In genomic region chr17:38702166-38702899, GRCh38 we compare ENCODE assay signal across 1 cellular context.
TF ChIP-seq lines count a peak whose summit lies in the region.

No MANE protein-coding gene starts in this region.

TF ChIP-seq in HepG2, 621 proteins besides CTCF, POLR2A, EP300 and RAD21 (continued from another document and continues in another):
- TF ChIP-seq ZSCAN5A (CRISPR knock-in tag; IDR thresholded peaks at IDR 0.05; ENCODE audit: borderline replicate concordance) (no peak), ZMYM2 (CRISPR knock-in tag; IDR thresholded peaks at IDR 0.05) (peak; percentile 82; the same call in 1 of the 2 replicates), TCF7L2 (IDR thresholded peaks at IDR 0.05; ENCODE audit: low read depth, low read length) (no peak), KLF12 (CRISPR knock-in tag; IDR thresholded peaks at IDR 0.05; ENCODE audit: borderline replicate concordance) (peak; percentile 60; the same call in 1 of the 2 replicates), ZNF562 (CRISPR knock-in tag; IDR thresholded peaks at IDR 0.05; ENCODE audit: borderline replicate concordance) (peak; percentile 79; the same call in 1 of the 2 replicates), CENPT (CRISPR knock-in tag; IDR thresholded peaks at IDR 0.05; ENCODE audit: low read depth) (0 out of 2 replicates have a peak, but pooled peaks have one; percentile 69), RBAK (CRISPR knock-in tag; IDR thresholded peaks at IDR 0.05) (no peak), ATM (IDR thresholded peaks at IDR 0.05; ENCODE audit: borderline replicate concordance) (no peak), ZNF841 (CRISPR knock-in tag; IDR thresholded peaks at IDR 0.05; ENCODE audit: borderline replicate concordance) (peak; percentile 74), DMAP1 (CRISPR knock-in tag; IDR thresholded peaks at IDR 0.05) (peak; percentile 76; the same call in 1 of the 2 replicates), NFKBIZ (CRISPR knock-in tag; IDR thresholded peaks at IDR 0.05) (peak; percentile 52; the same call in 1 of the 2 replicates), ZNF816 (CRISPR knock-in tag; IDR thresholded peaks at IDR 0.05; ENCODE audit: borderline replicate concordance) (no peak), ZNF564 (CRISPR knock-in tag; IDR thresholded peaks at IDR 0.05) (peak; percentile 50; the same call in 1 of the 2 replicates), ZNF747 (CRISPR knock-in tag; IDR thresholded peaks at IDR 0.05; ENCODE audit: borderline replicate concordance) (0 out of 2 replicates have a peak, but pooled peaks have one; percentile 55), BCL6 (CRISPR knock-in tag; IDR thresholded peaks at IDR 0.05) (peak; percentile 69; the same call in 1 of the 2 replicates), PPARG (CRISPR knock-in tag; conservative IDR thresholded peaks at IDR 0.05) (peak; percentile 59), KLF15 (CRISPR knock-in tag; IDR thresholded peaks at IDR 0.05; ENCODE audit: borderline replicate concordance) (no peak; the same call in 1 of the 2 replicates), ZNF382 (CRISPR knock-in tag; IDR thresholded peaks at IDR 0.05; ENCODE audit: borderline replicate concordance) (no peak), GZF1 (CRISPR knock-in tag; IDR thresholded peaks at IDR 0.05) (peak; percentile 79), KDM4B (CRISPR knock-in tag; IDR thresholded peaks at IDR 0.05) (0 out of 2 replicates have a peak, but pooled peaks have one; percentile 55), TFDP1 (CRISPR knock-in tag; IDR thresholded peaks at IDR 0.05; ENCODE audit: borderline replicate concordance) (peak; percentile 98), THYN1 (CRISPR knock-in tag; IDR thresholded peaks at IDR 0.05; ENCODE audit: borderline replicate concordance, low read depth) (peak; percentile 11; the same call in 1 of the 2 replicates), REXO4 (CRISPR knock-in tag; IDR thresholded peaks at IDR 0.05; ENCODE audit: borderline replicate concordance) (0 out of 2 replicates have a peak, but pooled peaks have one; percentile 21), ZNF772 (CRISPR knock-in tag; IDR thresholded peaks at IDR 0.05) (peak; percentile 87), ZNF780A (CRISPR knock-in tag; IDR thresholded peaks at IDR 0.05) (peak; percentile 81; the same call in 1 of the 2 replicates), ZIK1 (CRISPR knock-in tag; IDR thresholded peaks at IDR 0.05; ENCODE audit: borderline replicate concordance, low read depth) (peak; percentile 95), ZNF737 (CRISPR knock-in tag; IDR thresholded peaks at IDR 0.05; ENCODE audit: borderline replicate concordance) (no peak), SIX4 (CRISPR knock-in tag; IDR thresholded peaks at IDR 0.05) (no peak)
- TF ChIP-seq, protein P1, sequence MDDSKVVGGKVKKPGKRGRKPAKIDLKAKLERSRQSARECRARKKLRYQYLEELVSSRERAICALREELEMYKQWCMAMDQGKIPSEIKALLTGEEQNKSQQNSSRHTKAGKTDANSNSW (CRISPR knock-in tag; IDR thresholded peaks at IDR 0.05; ENCODE audit: borderline replicate concordance) = 0 out of 2 replicates have a peak, but pooled peaks have one; percentile 61
- TF ChIP-seq, protein P2, sequence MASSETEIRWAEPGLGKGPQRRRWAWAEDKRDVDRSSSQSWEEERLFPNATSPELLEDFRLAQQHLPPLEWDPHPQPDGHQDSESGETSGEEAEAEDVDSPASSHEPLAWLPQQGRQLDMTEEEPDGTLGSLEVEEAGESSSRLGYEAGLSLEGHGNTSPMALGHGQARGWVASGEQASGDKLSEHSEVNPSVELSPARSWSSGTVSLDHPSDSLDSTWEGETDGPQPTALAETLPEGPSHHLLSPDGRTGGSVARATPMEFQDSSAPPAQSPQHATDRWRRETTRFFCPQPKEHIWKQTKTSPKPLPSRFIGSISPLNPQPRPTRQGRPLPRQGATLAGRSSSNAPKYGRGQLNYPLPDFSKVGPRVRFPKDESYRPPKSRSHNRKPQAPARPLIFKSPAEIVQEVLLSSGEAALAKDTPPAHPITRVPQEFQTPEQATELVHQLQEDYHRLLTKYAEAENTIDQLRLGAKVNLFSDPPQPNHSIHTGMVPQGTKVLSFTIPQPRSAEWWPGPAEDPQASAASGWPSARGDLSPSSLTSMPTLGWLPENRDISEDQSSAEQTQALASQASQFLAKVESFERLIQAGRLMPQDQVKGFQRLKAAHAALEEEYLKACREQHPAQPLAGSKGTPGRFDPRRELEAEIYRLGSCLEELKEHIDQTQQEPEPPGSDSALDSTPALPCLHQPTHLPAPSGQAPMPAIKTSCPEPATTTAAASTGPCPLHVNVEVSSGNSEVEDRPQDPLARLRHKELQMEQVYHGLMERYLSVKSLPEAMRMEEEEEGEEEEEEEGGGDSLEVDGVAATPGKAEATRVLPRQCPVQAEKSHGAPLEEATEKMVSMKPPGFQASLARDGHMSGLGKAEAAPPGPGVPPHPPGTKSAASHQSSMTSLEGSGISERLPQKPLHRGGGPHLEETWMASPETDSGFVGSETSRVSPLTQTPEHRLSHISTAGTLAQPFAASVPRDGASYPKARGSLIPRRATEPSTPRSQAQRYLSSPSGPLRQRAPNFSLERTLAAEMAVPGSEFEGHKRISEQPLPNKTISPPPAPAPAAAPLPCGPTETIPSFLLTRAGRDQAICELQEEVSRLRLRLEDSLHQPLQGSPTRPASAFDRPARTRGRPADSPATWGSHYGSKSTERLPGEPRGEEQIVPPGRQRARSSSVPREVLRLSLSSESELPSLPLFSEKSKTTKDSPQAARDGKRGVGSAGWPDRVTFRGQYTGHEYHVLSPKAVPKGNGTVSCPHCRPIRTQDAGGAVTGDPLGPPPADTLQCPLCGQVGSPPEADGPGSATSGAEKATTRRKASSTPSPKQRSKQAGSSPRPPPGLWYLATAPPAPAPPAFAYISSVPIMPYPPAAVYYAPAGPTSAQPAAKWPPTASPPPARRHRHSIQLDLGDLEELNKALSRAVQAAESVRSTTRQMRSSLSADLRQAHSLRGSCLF (CRISPR knock-in tag; IDR thresholded peaks at IDR 0.05; ENCODE audit: borderline replicate concordance) = no peak
- TF ChIP-seq, protein P3, sequence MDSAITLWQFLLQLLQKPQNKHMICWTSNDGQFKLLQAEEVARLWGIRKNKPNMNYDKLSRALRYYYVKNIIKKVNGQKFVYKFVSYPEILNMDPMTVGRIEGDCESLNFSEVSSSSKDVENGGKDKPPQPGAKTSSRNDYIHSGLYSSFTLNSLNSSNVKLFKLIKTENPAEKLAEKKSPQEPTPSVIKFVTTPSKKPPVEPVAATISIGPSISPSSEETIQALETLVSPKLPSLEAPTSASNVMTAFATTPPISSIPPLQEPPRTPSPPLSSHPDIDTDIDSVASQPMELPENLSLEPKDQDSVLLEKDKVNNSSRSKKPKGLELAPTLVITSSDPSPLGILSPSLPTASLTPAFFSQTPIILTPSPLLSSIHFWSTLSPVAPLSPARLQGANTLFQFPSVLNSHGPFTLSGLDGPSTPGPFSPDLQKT (CRISPR knock-in tag; IDR thresholded peaks at IDR 0.05; ENCODE audit: borderline replicate concordance) = peak; percentile 83; the same call in 1 of the 2 replicates
- TF ChIP-seq, protein P4, sequence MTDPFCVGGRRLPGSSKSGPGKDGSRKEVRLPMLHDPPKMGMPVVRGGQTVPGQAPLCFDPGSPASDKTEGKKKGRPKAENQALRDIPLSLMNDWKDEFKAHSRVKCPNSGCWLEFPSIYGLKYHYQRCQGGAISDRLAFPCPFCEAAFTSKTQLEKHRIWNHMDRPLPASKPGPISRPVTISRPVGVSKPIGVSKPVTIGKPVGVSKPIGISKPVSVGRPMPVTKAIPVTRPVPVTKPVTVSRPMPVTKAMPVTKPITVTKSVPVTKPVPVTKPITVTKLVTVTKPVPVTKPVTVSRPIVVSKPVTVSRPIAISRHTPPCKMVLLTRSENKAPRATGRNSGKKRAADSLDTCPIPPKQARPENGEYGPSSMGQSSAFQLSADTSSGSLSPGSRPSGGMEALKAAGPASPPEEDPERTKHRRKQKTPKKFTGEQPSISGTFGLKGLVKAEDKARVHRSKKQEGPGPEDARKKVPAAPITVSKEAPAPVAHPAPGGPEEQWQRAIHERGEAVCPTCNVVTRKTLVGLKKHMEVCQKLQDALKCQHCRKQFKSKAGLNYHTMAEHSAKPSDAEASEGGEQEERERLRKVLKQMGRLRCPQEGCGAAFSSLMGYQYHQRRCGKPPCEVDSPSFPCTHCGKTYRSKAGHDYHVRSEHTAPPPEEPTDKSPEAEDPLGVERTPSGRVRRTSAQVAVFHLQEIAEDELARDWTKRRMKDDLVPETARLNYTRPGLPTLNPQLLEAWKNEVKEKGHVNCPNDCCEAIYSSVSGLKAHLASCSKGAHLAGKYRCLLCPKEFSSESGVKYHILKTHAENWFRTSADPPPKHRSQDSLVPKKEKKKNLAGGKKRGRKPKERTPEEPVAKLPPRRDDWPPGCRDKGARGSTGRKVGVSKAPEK (CRISPR knock-in tag; IDR thresholded peaks at IDR 0.05; ENCODE audit: borderline replicate concordance) = no peak; the same call in 1 of the 2 replicates
- TF ChIP-seq, protein P5, sequence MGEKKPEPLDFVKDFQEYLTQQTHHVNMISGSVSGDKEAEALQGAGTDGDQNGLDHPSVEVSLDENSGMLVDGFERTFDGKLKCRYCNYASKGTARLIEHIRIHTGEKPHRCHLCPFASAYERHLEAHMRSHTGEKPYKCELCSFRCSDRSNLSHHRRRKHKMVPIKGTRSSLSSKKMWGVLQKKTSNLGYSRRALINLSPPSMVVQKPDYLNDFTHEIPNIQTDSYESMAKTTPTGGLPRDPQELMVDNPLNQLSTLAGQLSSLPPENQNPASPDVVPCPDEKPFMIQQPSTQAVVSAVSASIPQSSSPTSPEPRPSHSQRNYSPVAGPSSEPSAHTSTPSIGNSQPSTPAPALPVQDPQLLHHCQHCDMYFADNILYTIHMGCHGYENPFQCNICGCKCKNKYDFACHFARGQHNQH (CRISPR knock-in tag; IDR thresholded peaks at IDR 0.05) = 0 out of 2 replicates have a peak, but pooled peaks have one; percentile 16
- TF ChIP-seq, protein P6, sequence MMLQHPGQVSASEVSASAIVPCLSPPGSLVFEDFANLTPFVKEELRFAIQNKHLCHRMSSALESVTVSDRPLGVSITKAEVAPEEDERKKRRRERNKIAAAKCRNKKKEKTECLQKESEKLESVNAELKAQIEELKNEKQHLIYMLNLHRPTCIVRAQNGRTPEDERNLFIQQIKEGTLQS (CRISPR knock-in tag; IDR thresholded peaks at IDR 0.05) = no peak; the same call in 1 of the 2 replicates
- TF ChIP-seq, protein P7, sequence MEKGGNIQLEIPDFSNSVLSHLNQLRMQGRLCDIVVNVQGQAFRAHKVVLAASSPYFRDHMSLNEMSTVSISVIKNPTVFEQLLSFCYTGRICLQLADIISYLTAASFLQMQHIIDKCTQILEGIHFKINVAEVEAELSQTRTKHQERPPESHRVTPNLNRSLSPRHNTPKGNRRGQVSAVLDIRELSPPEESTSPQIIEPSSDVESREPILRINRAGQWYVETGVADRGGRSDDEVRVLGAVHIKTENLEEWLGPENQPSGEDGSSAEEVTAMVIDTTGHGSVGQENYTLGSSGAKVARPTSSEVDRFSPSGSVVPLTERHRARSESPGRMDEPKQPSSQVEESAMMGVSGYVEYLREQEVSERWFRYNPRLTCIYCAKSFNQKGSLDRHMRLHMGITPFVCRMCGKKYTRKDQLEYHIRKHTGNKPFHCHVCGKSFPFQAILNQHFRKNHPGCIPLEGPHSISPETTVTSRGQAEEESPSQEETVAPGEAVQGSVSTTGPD (CRISPR knock-in tag; IDR thresholded peaks at IDR 0.05) = 0 out of 2 replicates have a peak, but pooled peaks have one; percentile 34
- TF ChIP-seq, protein P8, sequence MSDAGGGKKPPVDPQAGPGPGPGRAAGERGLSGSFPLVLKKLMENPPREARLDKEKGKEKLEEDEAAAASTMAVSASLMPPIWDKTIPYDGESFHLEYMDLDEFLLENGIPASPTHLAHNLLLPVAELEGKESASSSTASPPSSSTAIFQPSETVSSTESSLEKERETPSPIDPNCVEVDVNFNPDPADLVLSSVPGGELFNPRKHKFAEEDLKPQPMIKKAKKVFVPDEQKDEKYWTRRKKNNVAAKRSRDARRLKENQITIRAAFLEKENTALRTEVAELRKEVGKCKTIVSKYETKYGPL (CRISPR knock-in tag; IDR thresholded peaks at IDR 0.05) = peak; percentile 53; the same call in 1 of the 2 replicates
